12 cellular contexts compared by ENCODE assay signal in genomic region chr21:35025206-35026152, GRCh38. TPM values are rescaled to one million over a fixed set of nuclear protein-coding genes. Genes with fewer than 3 reads are reported as not detected.
A peak's percentile ranks its signal among the peaks of the same experiment; 100 is the strongest.
DNase-seq lines count a peak whose midpoint lies in the region; ATAC-seq and TF ChIP-seq lines count a peak whose summit lies in the region.
"Had no signal": no experiment of that assay in that cellular context is flagged by ENCODE, and none has a peak within 500 bp of the region (broad histone marks: within the 10 kb centered on the region; RNA-seq: fewer than 3 reads in every experiment).

No MANE protein-coding gene starts in this region.

- H3K36me3 ChIP-seq in effector memory CD4-positive, alpha-beta T cell (ENCODE audit: control insufficient read depth, insufficient read depth, low read length): peaks cover 4% of the 10 kb centered on the region
- H3K36me3 ChIP-seq in upper lobe of left lung (no peaks in the 10 kb centered on the region), H7 (replicated peaks; ENCODE audit: control insufficient read depth, insufficient read depth, low read length) (no peaks in the 10 kb centered on the region)

- H3K4me3 ChIP-seq in effector memory CD4-positive, alpha-beta T cell (ENCODE audit: insufficient read depth, low read depth, low read length, poor library complexity, severe bottlenecking): no peak overlapping the region
- H3K4me3 ChIP-seq in upper lobe of left lung: no peak overlapping the region
- no peak overlapping the region for H3K4me3 ChIP-seq in H7 (ENCODE audit: insufficient read depth, low read depth, low read length)

- peaks cover 82% of the 10 kb centered on the region for H3K4me1 ChIP-seq in effector memory CD4-positive, alpha-beta T cell (ENCODE audit: control insufficient read depth, insufficient read depth, low read length, poor library complexity, severe bottlenecking)
- H3K4me1 ChIP-seq in upper lobe of left lung: peaks cover 3 to 18% (median 13%) of the 10 kb centered on the region in 4 donors

- 60 to 73% methylated on average over 12 of the region's 12 CpGs for WGBS in upper lobe of left lung, 2 donors

- peak overlapping the region; percentile 91 for H3K27ac ChIP-seq in effector memory CD4-positive, alpha-beta T cell (ENCODE audit: insufficient read depth, low read length, poor library complexity, severe bottlenecking)
- peak overlapping the region; percentile 68 to 84 (median 76) for H3K27ac ChIP-seq in upper lobe of left lung

- ATAC-seq in upper lobe of left lung (ENCODE audit: low FRiP score in 2 of 2) (no peak), HG03108 (IDR thresholded peaks at IDR 0.05; ENCODE audit: unreplicated experiment) (no peak)

- no peak for TF ChIP-seq CTCF in upper lobe of left lung (IDR thresholded peaks at IDR 0.05)

- peak; percentile 63 for DNase-seq in activated effector memory CD4-positive, alpha-beta T cell treated with anti-CD3 and anti-CD28 coated beads, Interleukin-2, amount 50 U/mL, for 16 hours
- DNase-seq in activated effector memory CD4-positive, alpha-beta T cell treated with Interleukin-2 at 50 U/mL for 16 hours: no peak
- peak; percentile 76 for DNase-seq in SIG-M5 treated with dmso at 0.1 percent for 504 hours (lab: John Stamatoyannopoulos, UW; ENCODE audit: unreplicated experiment)
- no peak for DNase-seq in effector memory CD4-positive, alpha-beta T cell
- no peak for DNase-seq in upper lobe of left lung
- no peak for DNase-seq in NCI-H1436 treated with DMSO at 0.1 percent for 48 hours (lab: John Stamatoyannopoulos, UW)
- DNase-seq in H7: no peak
- DNase-seq: activated CD4-positive, alpha-beta T cell treated with anti-CD3 and anti-CD28 coated beads, Interleukin-2, amount 50 U/mL, for 4 hours; NCI-H2171 treated with DMSO at 0.1 percent for 48 hours; SHP77 had no signal

- TF ChIP-seq POLR2A in upper lobe of left lung (IDR thresholded peaks at IDR 0.05): no peak

- TF ChIP-seq EP300 in upper lobe of left lung (IDR thresholded peaks at IDR 0.05): no peak

- H3K27me3 ChIP-seq in effector memory CD4-positive, alpha-beta T cell (replicated peaks; ENCODE audit: control insufficient read depth, insufficient read depth, low read length, poor library complexity, severe bottlenecking): no peaks in the 10 kb centered on the region
- no peaks in the 10 kb centered on the region for H3K27me3 ChIP-seq in upper lobe of left lung
- no peaks in the 10 kb centered on the region for H3K27me3 ChIP-seq in H7 (ENCODE audit: control insufficient read depth, insufficient read depth, low read length)

- no peaks in the 10 kb centered on the region for H3K9me3 ChIP-seq in effector memory CD4-positive, alpha-beta T cell (ENCODE audit: control insufficient read depth, low read length)
- H3K9me3 ChIP-seq in upper lobe of left lung: no peaks in the 10 kb centered on the region

RNA-seq across cellular contexts. Expression of gene RUNX1, which starts 23.6 kb away (rescaled TPM):
- 100 to 1,000 TPM in 3 of 6 donors, 10 to 100 TPM in 3; 62.2 to 252 (median 98.2) TPM for total RNA-seq in upper lobe of left lung
- total RNA-seq in H7 (2014; rRNA removed; shearing (Covaris generic)): 0.48 and 0.55 TPM in 2 replicates
- total RNA-seq: G401 had no signal

Comparison
In these comparisons a context has a peak if more than half of its experiments do, and no peak if none do; other contexts are left out.
1. DNase-seq: peak in activated effector memory CD4-positive, alpha-beta T cell treated with anti-CD3 and anti-CD28 coated beads, Interleukin-2, amount 50 U/mL, for 16 hours (single experiment) and SIG-M5 treated with dmso at 0.1 percent for 504 hours (single experiment); none in activated effector memory CD4-positive, alpha-beta T cell treated with Interleukin-2 at 50 U/mL for 16 hours (single experiment), effector memory CD4-positive, alpha-beta T cell (0 of 3), upper lobe of left lung (0 of 2), NCI-H1436 treated with DMSO at 0.1 percent for 48 hours (single experiment) and H7 (single experiment).
2. RNA of gene RUNX1, which starts 23.6 kb away (total RNA-seq): 62.2 to 252 TPM in upper lobe of left lung; 0.48 to 0.55 TPM in H7; every median in the first group is over 10 times any median in the second.